In genomic region chr1:6580119-6580587, GRCh38 we compare ENCODE assay signal across 8 cellular contexts. TPM values are rescaled to one million over a fixed set of nuclear protein-coding genes. Genes with fewer than 3 reads are reported as not detected.
DNase-seq lines count a peak whose midpoint lies in the region; ATAC-seq and TF ChIP-seq lines count a peak whose summit lies in the region.

No MANE protein-coding gene starts in this region.

- BruUV-seq in MCF 10A (replicated peaks; lab: Mats Ljungman, UMichigan) = TSS peak; percentile 54

- no peaks in the 10 kb centered on the region for H3K27me3 ChIP-seq in Loucy (ENCODE audit: insufficient read depth, low read length, poor library complexity, severe bottlenecking)
- no peaks in the 10 kb centered on the region for H3K27me3 ChIP-seq in upper lobe of left lung

- 0 to 1% methylated on average over 13 to 30 of the region's 30 CpGs for WGBS in lower leg skin, 2 donors
- 1 to 2% methylated on average over 16 to 29 of the region's 30 CpGs for WGBS in upper lobe of left lung, 2 donors

- peak overlapping the region; percentile 77 for H3K9ac ChIP-seq in Loucy (ENCODE audit: low read depth, low read length, poor library complexity, severe bottlenecking)

- TF ChIP-seq POLR2A in lower leg skin (IDR thresholded peaks at IDR 0.05) (no peak), upper lobe of left lung (IDR thresholded peaks at IDR 0.05) (no peak)

- no peaks in the 10 kb centered on the region for H3K9me2 ChIP-seq in Loucy (replicated peaks; ENCODE audit: low read depth, low read length)

- DNase-seq in GM12865 (ENCODE audit: low read depth) (no peak), MCF 10A (ENCODE audit: unreplicated experiment) (no peak), lower leg skin (ENCODE audit: low spot score in 2 of 2) (peak in 1 of 2 donors; percentile 89), upper lobe of left lung (no peak), NCI-H446 treated with DMSO at 0.1 percent for 48 hours (lab: John Stamatoyannopoulos, UW) (no peak), NCI-H1105 (lab: John Stamatoyannopoulos, UW) (no peak), glomerular visceral epithelial cell (ENCODE audit: extremely low spot score) (no peak)

- no peaks in the 10 kb centered on the region for H3K27me3 Mint-ChIP-seq in MCF 10A (ENCODE audit: insufficient read depth, unreplicated experiment)

- peaks cover 8% of the 10 kb centered on the region for H3K36me3 Mint-ChIP-seq in MCF 10A (ENCODE audit: insufficient read depth, unreplicated experiment)

- H3K79me2 ChIP-seq in Loucy (ENCODE audit: insufficient read depth, low read length) = peaks cover 26% of the 10 kb centered on the region

- H3K9me3 ChIP-seq in Loucy (ENCODE audit: insufficient read depth, low read depth, low read length) (no peaks in the 10 kb centered on the region), upper lobe of left lung (no peaks in the 10 kb centered on the region)

- H3K27ac Mint-ChIP-seq in MCF 10A (ENCODE audit: low read depth, unreplicated experiment) = peak overlapping the region; percentile 100

- H3K4me1 ChIP-seq in Loucy (ENCODE audit: insufficient read depth, low read length, poor library complexity, severe bottlenecking) (peaks cover 17% of the 10 kb centered on the region), upper lobe of left lung (peaks cover 30 to 42% (median 31%) of the 10 kb centered on the region in 4 donors)

- TF ChIP-seq CTCF in GM12865 (IDR thresholded peaks at IDR 0.05; ENCODE audit: insufficient read depth, low read depth, low read length, missing control alignments) = no peak
- no peak for TF ChIP-seq CTCF in Loucy (conservative IDR thresholded peaks at IDR 0.05; ENCODE audit: low read length)
- TF ChIP-seq CTCF in MCF 10A (IDR thresholded peaks at IDR 0.05; ENCODE audit: unreplicated experiment) = no peak
- TF ChIP-seq CTCF in lower leg skin (IDR thresholded peaks at IDR 0.05) = no peak
- no peak for TF ChIP-seq CTCF in upper lobe of left lung (IDR thresholded peaks at IDR 0.05)

- peak overlapping the region; percentile 83 for H3K4me3 ChIP-seq in GM12865 (ENCODE audit: low read depth, low read length)
- peak overlapping the region; percentile 83 for H3K4me3 ChIP-seq in Loucy (ENCODE audit: low read length, poor library complexity, severe bottlenecking)
- peak overlapping the region; percentile 80 for H3K4me3 ChIP-seq in lower leg skin (ENCODE audit: low read depth, poor library complexity, severe bottlenecking)
- H3K4me3 ChIP-seq in upper lobe of left lung = peak overlapping the region; percentile 80 to 97 (median 88)

- H3K9me3 Mint-ChIP-seq in MCF 10A (ENCODE audit: unreplicated experiment) = no peaks in the 10 kb centered on the region

- H3K4me1 Mint-ChIP-seq in MCF 10A (ENCODE audit: insufficient read depth, unreplicated experiment) = peaks cover 27% of the 10 kb centered on the region

- POLR2A ChIA-PET in MCF 10A (lab: Yijun Ruan, JAX) = interaction anchor here (0.6 to 5.0 kb wide), 21 partner anchors 7 to 478 kb away, joined by 3 to 103 read pairs (median 5); partner anchors contain the start of genes KLHL21, NOL9, PLEKHG5 and TAS1R1

- intact Hi-C loops in MCF 10A (cut with micrococcal nuclease) (loop anchor here (1.0 kb wide), 1 partner anchor 21 kb away; no protein-coding TSS in a partner anchor), lower leg skin (cut with DNase I; ENCODE audit: low total_unique reads) (no loop called here)

- H3K36me3 ChIP-seq in Loucy (ENCODE audit: insufficient read depth, low read length) (no peaks in the 10 kb centered on the region), upper lobe of left lung (peaks cover 0 to 6% (median 0%) of the 10 kb centered on the region in 4 donors)

- no peak for TF ChIP-seq EP300 in upper lobe of left lung (IDR thresholded peaks at IDR 0.05)

- peak overlapping the region; percentile 61 for H2AFZ ChIP-seq in Loucy (ENCODE audit: low read length)

- H3K4me3 Mint-ChIP-seq in MCF 10A (ENCODE audit: unreplicated experiment) = peak overlapping the region; percentile 94

- CTCF ChIA-PET in MCF 10A (lab: Yijun Ruan, JAX) = interaction anchor here (0.6 to 1.9 kb wide), 6 partner anchors 20 to 949 kb away, joined by 3 to 15 read pairs (median 4); partner anchors contain the start of genes NOL9 and TAS1R1

- H3F3A ChIP-seq in Loucy (ENCODE audit: low read depth) = no peaks in the 10 kb centered on the region

- H3K27ac ChIP-seq in upper lobe of left lung = peak overlapping the region; percentile 91 to 98 (median 94)

- peak in 1 of 2 donors; percentile 39 for ATAC-seq in upper lobe of left lung (ENCODE audit: low FRiP score in 2 of 2)

- peaks cover 20% of the 10 kb centered on the region for H4K20me1 ChIP-seq in Loucy (ENCODE audit: insufficient read depth, low read length, poor library complexity, severe bottlenecking)

- H3K4me2 ChIP-seq in Loucy (ENCODE audit: low read depth, low read length, poor library complexity, severe bottlenecking) = peak overlapping the region; percentile 88

RNA-seq across cellular contexts. Expression of gene ZBTB48, which starts 0.4 kb away (rescaled TPM):
- total RNA-seq in MCF 10A (2022) = 40.6 TPM in 2 replicates
- total RNA-seq in lower leg skin = 10 to 100 TPM; 31.6 to 40.4 (median 34.8) TPM
- 10 to 100 TPM; 16.2 to 56.6 (median 36.9) TPM for total RNA-seq in upper lobe of left lung

RNA-seq across cellular contexts. Expression of gene KLHL21, which starts 22.5 kb away (rescaled TPM):
- 14.0 and 19.5 TPM in 2 replicates for total RNA-seq in MCF 10A (2022)
- 100 to 1,000 TPM in 3 of 4 donors, 10 to 100 TPM in 1; 89.6 to 147 (median 130) TPM for total RNA-seq in lower leg skin
- total RNA-seq in upper lobe of left lung = 10 to 100 TPM; 26.4 to 66.0 (median 39.7) TPM

RNA-seq across cellular contexts. Expression of gene TAS1R1, which starts 25.0 kb away (rescaled TPM):
- total RNA-seq in MCF 10A (2022) = not detected in 2 replicates
- under 1 TPM in 2 of 4 donors, not detected in 2; 0.27 to 0.39 TPM for total RNA-seq in lower leg skin
- under 1 TPM in 2 of 6 donors, not detected in 4; 0.11 to 0.15 TPM for total RNA-seq in upper lobe of left lung

RNA-seq across cellular contexts. Expression of gene NOL9, which starts 25.8 kb away (rescaled TPM):
- total RNA-seq in MCF 10A (2022) (49.2 and 62.3 TPM in 2 replicates), lower leg skin (10 to 100 TPM; 13.1 to 35.9 (median 23.3) TPM), upper lobe of left lung (10 to 100 TPM; 19.6 to 41.9 (median 24.7) TPM)

RNA-seq across cellular contexts. Expression of gene PHF13, which starts 33.4 kb away (rescaled TPM):
- total RNA-seq in MCF 10A (2022) = 10.3 and 12.7 TPM in 2 replicates
- 10 to 100 TPM; 18.4 to 26.7 (median 21.1) TPM for total RNA-seq in lower leg skin
- total RNA-seq in upper lobe of left lung = 10 to 100 TPM in 3 of 6 donors, 1 to 10 TPM in 3; 8.4 to 23.0 (median 9.8) TPM
